Comparison of ENCODE assay signal across 8 cellular contexts in the genomic region with DNA sequence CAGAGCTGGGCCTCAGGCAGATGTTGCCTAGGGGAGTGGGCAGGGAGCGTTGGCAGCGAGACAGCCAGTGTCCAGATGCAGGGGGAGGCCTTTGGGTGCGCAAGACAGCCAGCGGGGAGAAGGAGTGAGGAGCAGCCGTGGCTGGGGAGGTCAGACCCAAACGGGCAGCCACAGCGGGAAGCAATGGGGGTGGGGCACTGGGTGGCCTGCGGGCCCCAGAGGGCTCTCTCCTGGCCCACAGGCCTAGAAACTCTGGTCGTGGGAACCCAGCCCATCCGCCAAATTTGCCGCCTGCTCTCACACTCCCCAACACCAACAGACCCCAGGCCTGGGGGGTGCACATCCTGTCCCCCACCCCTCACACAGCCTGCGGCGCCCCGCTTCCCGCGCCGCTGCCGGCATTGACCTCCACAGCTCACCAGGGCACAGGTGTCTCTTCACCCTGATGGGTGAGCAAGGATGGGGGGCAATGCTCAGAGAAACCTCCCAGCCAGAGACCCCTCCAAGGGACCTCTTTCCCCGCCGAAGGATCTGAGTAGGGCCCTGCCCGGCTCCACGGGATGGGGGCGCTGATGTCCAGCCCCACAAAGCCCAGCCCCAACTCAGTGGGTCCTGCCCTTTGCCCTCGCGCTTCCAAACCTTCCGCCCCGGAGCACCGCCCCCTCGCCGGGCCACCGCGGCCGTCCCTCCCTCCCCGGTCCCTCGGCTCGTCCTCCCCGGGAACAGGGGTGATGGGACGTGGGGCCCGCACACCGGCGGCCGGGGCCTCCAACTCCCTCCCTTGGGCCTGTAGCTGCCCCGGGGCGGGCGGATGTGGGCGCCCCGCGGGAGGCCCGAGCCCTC. TPM values are rescaled to one million over a fixed set of nuclear protein-coding genes. Genes with fewer than 3 reads are reported as not detected.
DNase-seq lines count a peak whose midpoint lies in the region; ATAC-seq and TF ChIP-seq lines count a peak whose summit lies in the region.

No MANE protein-coding gene starts in this region.

- no peaks in the 10 kb centered on the region for H3K36me3 Mint-ChIP-seq in type B pancreatic cell

- no peak for DNase-seq in AG09319 (ENCODE audit: extremely low read depth, low read depth)
- DNase-seq in activated CD4-positive, alpha-beta T cell treated with anti-CD3 and anti-CD28 coated beads, Interleukin-2, amount 50 U/mL, for 48 hours: peak; percentile 70 to 78
- DNase-seq in epithelial cell of esophagus (ENCODE audit: low read depth): no peak
- DNase-seq in type B pancreatic cell (ENCODE audit: extremely low spot score, unreplicated experiment): no peak
- no peak for DNase-seq in globus pallidus (ENCODE audit: low spot score)

- H3K27me3 Mint-ChIP-seq in type B pancreatic cell: no peaks in the 10 kb centered on the region

- peak overlapping the region; percentile 82 for H3K27ac Mint-ChIP-seq in type B pancreatic cell

- H3K4me1 Mint-ChIP-seq in type B pancreatic cell (ENCODE audit: unreplicated experiment): peaks cover 57% of the 10 kb centered on the region

- H3K9me3 Mint-ChIP-seq in type B pancreatic cell: no peaks in the 10 kb centered on the region

- H3K9me3 ChIP-seq in muscle layer of colon (ENCODE audit: low read length): no peaks in the 10 kb centered on the region

- H3K27ac ChIP-seq in muscle layer of colon (ENCODE audit: low read depth, low read length): peak overlapping the region; percentile 96

- H3K36me3 ChIP-seq in muscle layer of colon (ENCODE audit: insufficient read depth, low read length): no peaks in the 10 kb centered on the region

- peak overlapping the region; percentile 78 for H3K9ac ChIP-seq in muscle layer of colon (ENCODE audit: low read length)

- peak; percentile 48 for ATAC-seq in GM19324 (IDR thresholded peaks at IDR 0.05; ENCODE audit: low FRiP score, unreplicated experiment)

- TF ChIP-seq RAD21 in Ishikawa (IDR thresholded peaks at IDR 0.05; ENCODE audit: low read depth): peak; percentile 57

- TF ChIP-seq CTCF in AG09319 (IDR thresholded peaks at IDR 0.05; ENCODE audit: low read depth, low read length): peak; percentile 43
- peak; percentile 13 for TF ChIP-seq CTCF in epithelial cell of esophagus (IDR thresholded peaks at IDR 0.05; ENCODE audit: insufficient read depth, low read depth, low read length, missing control alignments)
- TF ChIP-seq CTCF in type B pancreatic cell (conservative IDR thresholded peaks at IDR 0.05): peak; percentile 34

- H3K27me3 ChIP-seq in muscle layer of colon (ENCODE audit: control insufficient read depth in 1 of 2, insufficient read depth in 2 of 2, low read length in 2 of 2): no peaks in the 10 kb centered on the region

- TF ChIP-seq EP300 in Ishikawa (IDR thresholded peaks at IDR 0.05; ENCODE audit: borderline replicate concordance): no peak

- H3K4me3 ChIP-seq in epithelial cell of esophagus (ENCODE audit: low read length): peak overlapping the region; percentile 66
- H3K4me3 ChIP-seq in muscle layer of colon (ENCODE audit: low read depth in 1 of 2, low read length in 2 of 2): peak overlapping the region; percentile 47 to 77

- H3K4me3 Mint-ChIP-seq in type B pancreatic cell: peak overlapping the region; percentile 91

- H3K4me1 ChIP-seq in muscle layer of colon (ENCODE audit: insufficient read depth, low read length): peaks cover 78% of the 10 kb centered on the region

TF ChIP-seq in Ishikawa, 13 proteins besides CTCF, POLR2A, EP300 and RAD21:
- TF ChIP-seq EGR1 (IDR thresholded peaks at IDR 0.05) (peak; percentile 51), TAF1 (IDR thresholded peaks at IDR 0.05; ENCODE audit: low read depth) (no peak; the same call in none of the 2 replicates), ZBTB7A (IDR thresholded peaks at IDR 0.05; ENCODE audit: low read depth) (peak; percentile 60; the same call in 1 of the 2 replicates), NFIC (IDR thresholded peaks at IDR 0.05) (no peak), TCF12 (IDR thresholded peaks at IDR 0.05; ENCODE audit: low read depth) (peak; percentile 23; the same call in 1 of the 2 replicates), CEBPB (IDR thresholded peaks at IDR 0.05) (no peak)
- TF ChIP-seq, protein P1, sequence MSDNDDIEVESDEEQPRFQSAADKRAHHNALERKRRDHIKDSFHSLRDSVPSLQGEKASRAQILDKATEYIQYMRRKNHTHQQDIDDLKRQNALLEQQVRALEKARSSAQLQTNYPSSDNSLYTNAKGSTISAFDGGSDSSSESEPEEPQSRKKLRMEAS (IDR thresholded peaks at IDR 0.05): no peak
- TF ChIP-seq, protein P2, sequence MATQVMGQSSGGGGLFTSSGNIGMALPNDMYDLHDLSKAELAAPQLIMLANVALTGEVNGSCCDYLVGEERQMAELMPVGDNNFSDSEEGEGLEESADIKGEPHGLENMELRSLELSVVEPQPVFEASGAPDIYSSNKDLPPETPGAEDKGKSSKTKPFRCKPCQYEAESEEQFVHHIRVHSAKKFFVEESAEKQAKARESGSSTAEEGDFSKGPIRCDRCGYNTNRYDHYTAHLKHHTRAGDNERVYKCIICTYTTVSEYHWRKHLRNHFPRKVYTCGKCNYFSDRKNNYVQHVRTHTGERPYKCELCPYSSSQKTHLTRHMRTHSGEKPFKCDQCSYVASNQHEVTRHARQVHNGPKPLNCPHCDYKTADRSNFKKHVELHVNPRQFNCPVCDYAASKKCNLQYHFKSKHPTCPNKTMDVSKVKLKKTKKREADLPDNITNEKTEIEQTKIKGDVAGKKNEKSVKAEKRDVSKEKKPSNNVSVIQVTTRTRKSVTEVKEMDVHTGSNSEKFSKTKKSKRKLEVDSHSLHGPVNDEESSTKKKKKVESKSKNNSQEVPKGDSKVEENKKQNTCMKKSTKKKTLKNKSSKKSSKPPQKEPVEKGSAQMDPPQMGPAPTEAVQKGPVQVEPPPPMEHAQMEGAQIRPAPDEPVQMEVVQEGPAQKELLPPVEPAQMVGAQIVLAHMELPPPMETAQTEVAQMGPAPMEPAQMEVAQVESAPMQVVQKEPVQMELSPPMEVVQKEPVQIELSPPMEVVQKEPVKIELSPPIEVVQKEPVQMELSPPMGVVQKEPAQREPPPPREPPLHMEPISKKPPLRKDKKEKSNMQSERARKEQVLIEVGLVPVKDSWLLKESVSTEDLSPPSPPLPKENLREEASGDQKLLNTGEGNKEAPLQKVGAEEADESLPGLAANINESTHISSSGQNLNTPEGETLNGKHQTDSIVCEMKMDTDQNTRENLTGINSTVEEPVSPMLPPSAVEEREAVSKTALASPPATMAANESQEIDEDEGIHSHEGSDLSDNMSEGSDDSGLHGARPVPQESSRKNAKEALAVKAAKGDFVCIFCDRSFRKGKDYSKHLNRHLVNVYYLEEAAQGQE (IDR thresholded peaks at IDR 0.05; ENCODE audit: low read depth): no peak

RNA-seq across cellular contexts. Expression of a gene that starts 0.8 kb away (rescaled TPM):
- 71.5 and 76.1 TPM in 2 replicates for total RNA-seq in type B pancreatic cell (ENCODE audit: low replicate concordance)

RNA-seq across cellular contexts. Expression of a gene that starts 45.9 kb away (rescaled TPM):
- 19.7 and 37.4 TPM in 2 replicates for total RNA-seq in type B pancreatic cell (ENCODE audit: low replicate concordance)

Comparison
In these comparisons a context has a peak if more than half of its experiments do, and no peak if none do; other contexts are left out.
1. DNase-seq: peak in activated CD4-positive, alpha-beta T cell treated with anti-CD3 and anti-CD28 coated beads, Interleukin-2, amount 50 U/mL, for 48 hours (2 of 2); none in AG09319 (single experiment), epithelial cell of esophagus (single experiment), type B pancreatic cell (single experiment) and globus pallidus (single experiment).
2. Peak in every context shown above with its lines, with median percentiles within 50 percentile points of each other: CTCF ChIP-seq.